ENCODE assay signal across 16 cellular contexts in genomic region chr3:69815959-69816358, GRCh38.
DNase-seq lines count a peak whose midpoint lies in the region; ATAC-seq and TF ChIP-seq lines count a peak whose summit lies in the region.
"Had no signal": no experiment of that assay in that cellular context is flagged by ENCODE, and none has a peak within 500 bp of the region (broad histone marks: within the 10 kb centered on the region; RNA-seq: fewer than 3 reads in every experiment).

No MANE protein-coding gene starts in this region.

- no peak overlapping the region for H3K9ac ChIP-seq in PC-3 (ENCODE audit: low read length)

- H3K9me2 ChIP-seq in PC-3 (replicated peaks; ENCODE audit: low read length) (no peaks in the 10 kb centered on the region), hepatocyte (replicated peaks; ENCODE audit: insufficient read depth) (no peaks in the 10 kb centered on the region)

- no peak for TF ChIP-seq POLR2A in vagina (IDR thresholded peaks at IDR 0.05)

- peak; percentile 54; the same call in 1 of the 2 replicates for ATAC-seq in PC-3
- ATAC-seq: A549, GM23338, HCT116 had no signal

- H2AFZ ChIP-seq in PC-3 (ENCODE audit: low read length) (no peak overlapping the region), hepatocyte (no peak overlapping the region)
- H2AFZ ChIP-seq: GM23338 had no signal

- H3K4me3 ChIP-seq in PC-3 (ENCODE audit: low read length): no peak overlapping the region
- H3K4me3 ChIP-seq in hepatocyte: no peak overlapping the region
- no peak overlapping the region for H3K4me3 ChIP-seq in vagina
- H3K4me3 ChIP-seq: A549, GM23338 had no signal

- intact Hi-C loops in PC-3 (cut with micrococcal nuclease): no loop called here
- intact Hi-C loops in vagina (cut with DNase I): no loop called here

- BruUV-seq in PC-3 (replicated peaks; lab: Mats Ljungman, UMichigan): no TSS peak

- WGBS in hepatocyte (ENCODE audit: low lambda C conversion rate, missing lambda C conversion rate): 48% methylated on average over 1 of the region's 1 CpG

- H4K20me1 ChIP-seq in PC-3 (ENCODE audit: low read length) (no peaks in the 10 kb centered on the region), hepatocyte (ENCODE audit: insufficient read depth, poor library complexity, severe bottlenecking) (no peaks in the 10 kb centered on the region)

- DNase-seq in DMS 273 (lab: John Stamatoyannopoulos, UW; ENCODE audit: unreplicated experiment): peak; percentile 18
- no peak for DNase-seq in DMS 273 treated with DMSO at 0.1 percent for 48 hours (lab: John Stamatoyannopoulos, UW)
- DNase-seq in PC-3: no peak
- no peak for DNase-seq in hepatocyte (ENCODE audit: low spot score)
- DNase-seq in pons (ENCODE audit: low spot score): peak; percentile 49
- DNase-seq in vagina (ENCODE audit: extremely low spot score in 2 of 2): no peak
- no peak for DNase-seq in RPMI8226
- DNase-seq: AML-193; Calu3; CD4-positive, alpha-beta T cell; HFFc6 had no signal

- CTCF ChIA-PET in PC-3 (lab: Charles Lee): no interaction called here

- H3K79me2 ChIP-seq in PC-3 (ENCODE audit: low read length) (no peaks in the 10 kb centered on the region), hepatocyte (peaks cover 3% of the 10 kb centered on the region)

- H3K27me3 ChIP-seq in PC-3 (ENCODE audit: low read length) (no peaks in the 10 kb centered on the region), hepatocyte (no peaks in the 10 kb centered on the region), vagina (no peaks in the 10 kb centered on the region)

- H3K9me3 ChIP-seq in PC-3 (ENCODE audit: low read length) (no peaks in the 10 kb centered on the region), hepatocyte (ENCODE audit: low read depth) (no peaks in the 10 kb centered on the region), vagina (no peaks in the 10 kb centered on the region)
- H3K9me3 ChIP-seq: A549 had no signal

- POLR2A ChIA-PET in PC-3 (lab: Charles Lee; ENCODE audit: unreplicated experiment): no interaction called here

- H3K4me1 ChIP-seq in PC-3 (ENCODE audit: insufficient read depth, low read length) (no peaks in the 10 kb centered on the region), hepatocyte (ENCODE audit: insufficient read depth) (no peaks in the 10 kb centered on the region), vagina (peaks cover 75% of the 10 kb centered on the region)
- H3K4me1 ChIP-seq: A549 had no signal

- H3K36me3 ChIP-seq in PC-3 (ENCODE audit: low read depth, low read length): no peaks in the 10 kb centered on the region
- H3K36me3 ChIP-seq in hepatocyte (replicated peaks; ENCODE audit: insufficient read depth, low read depth): no peaks in the 10 kb centered on the region
- no peaks in the 10 kb centered on the region for H3K36me3 ChIP-seq in vagina

- H3F3A ChIP-seq in PC-3 (ENCODE audit: low read length, unreplicated experiment): no peaks in the 10 kb centered on the region

- TF ChIP-seq CTCF in PC-3 (conservative IDR thresholded peaks at IDR 0.05; ENCODE audit: low read depth, low read length) (no peak), hepatocyte (IDR thresholded peaks at IDR 0.05; ENCODE audit: poor library complexity) (no peak), vagina (IDR thresholded peaks at IDR 0.05) (no peak)

- H3K27ac ChIP-seq in PC-3 (ENCODE audit: low read length) (no peak overlapping the region), hepatocyte (peak overlapping the region; percentile 9), vagina (no peak overlapping the region)
- H3K27ac ChIP-seq: 22Rv1, A549, C4-2B had no signal

- H3K4me2 ChIP-seq in PC-3 (ENCODE audit: low read length) (no peak overlapping the region), hepatocyte (no peak overlapping the region)
- H3K4me2 ChIP-seq: A549, GM23338 had no signal

Comparison
In these comparisons a context has a peak if more than half of its experiments do, and no peak if none do; other contexts are left out.
1. DNase-seq: peak in DMS 273 (single experiment) and pons (single experiment); none in DMS 273 treated with DMSO at 0.1 percent for 48 hours (single experiment), PC-3 (single experiment), hepatocyte (single experiment), vagina (0 of 2) and RPMI8226 (single experiment).